8 cellular contexts compared by ENCODE assay signal in genomic region chr19:40348125-40348913, GRCh38. TPM values are rescaled to one million over a fixed set of nuclear protein-coding genes. Genes with fewer than 3 reads are reported as not detected.
DNase-seq lines count a peak whose midpoint lies in the region; ATAC-seq and TF ChIP-seq lines count a peak whose summit lies in the region.

TSS of gene C19orf47 (minus strand) at chr19:40348397. CDS start at chr19:40341857, 6,540 bp downstream.
A gene with protein sequence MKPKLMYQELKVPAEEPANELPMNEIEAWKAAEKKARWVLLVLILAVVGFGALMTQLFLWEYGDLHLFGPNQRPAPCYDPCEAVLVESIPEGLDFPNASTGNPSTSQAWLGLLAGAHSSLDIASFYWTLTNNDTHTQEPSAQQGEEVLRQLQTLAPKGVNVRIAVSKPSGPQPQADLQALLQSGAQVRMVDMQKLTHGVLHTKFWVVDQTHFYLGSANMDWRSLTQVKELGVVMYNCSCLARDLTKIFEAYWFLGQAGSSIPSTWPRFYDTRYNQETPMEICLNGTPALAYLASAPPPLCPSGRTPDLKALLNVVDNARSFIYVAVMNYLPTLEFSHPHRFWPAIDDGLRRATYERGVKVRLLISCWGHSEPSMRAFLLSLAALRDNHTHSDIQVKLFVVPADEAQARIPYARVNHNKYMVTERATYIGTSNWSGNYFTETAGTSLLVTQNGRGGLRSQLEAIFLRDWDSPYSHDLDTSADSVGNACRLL (plus strand): TSS chr19:40348695. CDS start chr19:40366484, 17,789 bp downstream.

- POLR2A ChIA-PET in IMR-90 (lab: Charles Lee; ENCODE audit: unreplicated experiment), result interaction anchor here (0.6 to 1.0 kb wide), 2 partner anchors 17 to 41 kb away, joined by 3 to 16 read pairs; no protein-coding TSS in a partner anchor

- DNase-seq in DMS 273 (lab: John Stamatoyannopoulos, UW; ENCODE audit: unreplicated experiment), result peak; percentile 100
- DNase-seq in IMR-90, result peak; percentile 99
- peak; percentile 100 for DNase-seq in OCI-M1 (lab: John Stamatoyannopoulos, UW)
- DNase-seq in activated T-cell treated with anti-CD3 and anti-CD28 coated beads for 24 hours (ENCODE audit: low read depth), result peak; percentile 98
- peak; percentile 100 for DNase-seq in epidermal melanocyte (ENCODE audit: insufficient read length, low spot score)
- peak; percentile 93 to 97 for DNase-seq in stimulated activated CD8-positive, alpha-beta memory T cell treated with anti-CD3 and anti-CD28 coated beads, Interleukin-4, amount 100 ng/mL, for 1 hour (ENCODE audit: low read depth in 2 of 2, low spot score in 1 of 2)

- H2AFZ ChIP-seq in IMR-90 (replicated peaks; ENCODE audit: low read length, poor library complexity), result peak within 1 kb of the TSS; percentile 96

- peak; percentile 69 for TF ChIP-seq POLR2A in IMR-90 (IDR thresholded peaks at IDR 0.05; ENCODE audit: low read depth, low read length)

- TF ChIP-seq RAD21 in IMR-90 (IDR thresholded peaks at IDR 0.05; ENCODE audit: low read length), result no peak

- intact Hi-C loops in IMR-90 (cut with micrococcal nuclease), result loop anchor here (2.0 to 5.0 kb wide), 3 partner anchors 72 to 249 kb away; partner anchors contain the start of gene SERTAD3

- CTCF ChIA-PET in IMR-90 (lab: Yijun Ruan, JAX), result interaction anchor here (0.5 to 0.6 kb wide), 2 partner anchors 112 to 176 kb away, joined by 4 read pairs; no protein-coding TSS in a partner anchor

- H3K9me3 ChIP-seq in IMR-90 (ENCODE audit: control insufficient read depth, insufficient read depth, low read length) (no peaks in the 10 kb centered on the region), mononuclear cell (ENCODE audit: low read depth, low read length) (no peaks in the 10 kb centered on the region)

- H3K4me1 ChIP-seq in IMR-90 (ENCODE audit: control insufficient read depth, insufficient read depth, low read length) (peaks cover 4% of the 10 kb centered on the region; the same call in 1 of the 2 replicates), mononuclear cell (ENCODE audit: insufficient read depth, low read length) (peaks cover 21% of the 10 kb centered on the region)

- peak within 1 kb of the TSS; percentile 89 to 95 for H4K8ac ChIP-seq in IMR-90 (ENCODE audit: low read depth in 2 of 2, low read length in 2 of 2)

- peak within 1 kb of the TSS; percentile 63 for H3K27ac ChIP-seq in IMR-90 (ENCODE audit: insufficient read depth, low read length)

- peak within 1 kb of the TSS; percentile 17; the same call in 1 of the 2 replicates for H2BK120ac ChIP-seq in IMR-90 (ENCODE audit: low read depth, low read length)

- H3K4me3 ChIP-seq in IMR-90 (ENCODE audit: insufficient read depth, low read depth, low read length), result peak within 1 kb of the TSS; percentile 70
- peak within 1 kb of the TSS; percentile 76 for H3K4me3 ChIP-seq in mononuclear cell (ENCODE audit: low read length)

- peak within 1 kb of the TSS; percentile 99 for H3K23ac ChIP-seq in IMR-90 (ENCODE audit: low read depth, low read length)

- in situ Hi-C loops in IMR-90 (cut with MboI; ENCODE audit: low sequenced_read_pairs), result no loop called here

- no peak within 1 kb of the TSS for H2BK20ac ChIP-seq in IMR-90 (ENCODE audit: low read depth, low read length)

- peak within 1 kb of the TSS; percentile 98 for H2AK9ac ChIP-seq in IMR-90 (replicated peaks; ENCODE audit: low read depth, low read length, poor library complexity)

- H4K20me1 ChIP-seq in IMR-90 (ENCODE audit: insufficient read depth, low read length), result no peaks in the 10 kb centered on the region

- 0% methylated on average over 6 of the region's 77 CpGs; no CpG with 5 or more reads in 1 of the 2 experiments for WGBS in IMR-90 (ENCODE audit: extremely low coverage in 2 of 2, insufficient read length in 1 of 2), 2 experiments

- peaks cover 10% of the 10 kb centered on the region for H3K9me1 ChIP-seq in IMR-90 (ENCODE audit: insufficient read depth, low read length)

- peak within 1 kb of the TSS; percentile 95 for H3K4me2 ChIP-seq in IMR-90 (ENCODE audit: low read depth, low read length)

- no peak for TF ChIP-seq CTCF in IMR-90 (conservative IDR thresholded peaks at IDR 0.05; ENCODE audit: low read depth, low read length)

- H3K4ac ChIP-seq in IMR-90 (ENCODE audit: low read depth, low read length), result peak within 1 kb of the TSS; percentile 83

- peak within 1 kb of the TSS; percentile 88 for H2AK5ac ChIP-seq in IMR-90 (ENCODE audit: low read depth, low read length)

- peak within 1 kb of the TSS; percentile 38 for H4K91ac ChIP-seq in IMR-90 (ENCODE audit: insufficient read depth, low read depth, low read length)

- peak within 1 kb of the TSS; percentile 93 for H3K9ac ChIP-seq in IMR-90 (ENCODE audit: low read depth, low read length)

- H3K27me3 ChIP-seq in IMR-90 (ENCODE audit: control insufficient read depth, insufficient read depth, low read length) (no peaks in the 10 kb centered on the region), mononuclear cell (ENCODE audit: insufficient read depth, low read length) (no peaks in the 10 kb centered on the region)

- dilution Hi-C loops in IMR-90 (cut with HindIII; ENCODE audit: low sequenced_read_pairs, unreplicated experiment), result no loop called here

- peaks cover 5% of the 10 kb centered on the region for H3K36me3 ChIP-seq in IMR-90 (ENCODE audit: control insufficient read depth, insufficient read depth, low read length)

- ATAC-seq in GM21528 (IDR thresholded peaks at IDR 0.05; ENCODE audit: low FRiP score, unreplicated experiment) (peak; percentile 91), IMR-90 (ENCODE audit: low read depth) (peak; percentile 97)

- no peak within 1 kb of the TSS for H3K18ac ChIP-seq in IMR-90 (ENCODE audit: low read depth, low read length)

- H3K79me1 ChIP-seq in IMR-90 (ENCODE audit: low read depth in 1 of 2, low read length in 2 of 2), result peaks cover 27 to 52% of the 10 kb centered on the region in 2 experiments

- H4K5ac ChIP-seq in IMR-90 (ENCODE audit: low read depth, low read length), result peak within 1 kb of the TSS; percentile 43

- peak within 1 kb of the TSS; percentile 95 for H3K56ac ChIP-seq in IMR-90 (ENCODE audit: extremely low read depth, insufficient read depth, low read length)

- peak within 1 kb of the TSS; percentile 24; the same call in 1 of the 3 replicates for H2BK15ac ChIP-seq in IMR-90 (ENCODE audit: low read depth, low read length)

- peak within 1 kb of the TSS; percentile 57 for H2BK5ac ChIP-seq in IMR-90 (ENCODE audit: low read depth, low read length, poor library complexity, severe bottlenecking)

- BruUV-seq in IMR-90 (replicated peaks; lab: Mats Ljungman, UMichigan), result no TSS peak

- H3K14ac ChIP-seq in IMR-90 (replicated peaks; ENCODE audit: low read depth, low read length), result peak within 1 kb of the TSS; percentile 97

TF ChIP-seq in IMR-90, 13 proteins besides CTCF, POLR2A, EP300 and RAD21:
- TF ChIP-seq RCOR1 (IDR thresholded peaks at IDR 0.05; ENCODE audit: insufficient replicate concordance, low read length) (peak; percentile 84), MAZ (IDR thresholded peaks at IDR 0.05; ENCODE audit: borderline replicate concordance, low read depth, low read length) (peak; percentile 94; the same call in 1 of the 2 replicates), MAFK (IDR thresholded peaks at IDR 0.05; ENCODE audit: low read depth, low read length) (no peak), BHLHE40 (IDR thresholded peaks at IDR 0.05; ENCODE audit: low read depth, low read length) (peak; percentile 96), FOS (IDR thresholded peaks at IDR 0.05; ENCODE audit: low read depth, low read length) (peak; percentile 86)
- TF ChIP-seq, protein P1, sequence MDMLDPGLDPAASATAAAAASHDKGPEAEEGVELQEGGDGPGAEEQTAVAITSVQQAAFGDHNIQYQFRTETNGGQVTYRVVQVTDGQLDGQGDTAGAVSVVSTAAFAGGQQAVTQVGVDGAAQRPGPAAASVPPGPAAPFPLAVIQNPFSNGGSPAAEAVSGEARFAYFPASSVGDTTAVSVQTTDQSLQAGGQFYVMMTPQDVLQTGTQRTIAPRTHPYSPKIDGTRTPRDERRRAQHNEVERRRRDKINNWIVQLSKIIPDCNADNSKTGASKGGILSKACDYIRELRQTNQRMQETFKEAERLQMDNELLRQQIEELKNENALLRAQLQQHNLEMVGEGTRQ (IDR thresholded peaks at IDR 0.05; ENCODE audit: low read depth, low read length), result peak; percentile 100
TF ChIP-seq in IMR-90: peak in this region for 5.

RNA-seq across cellular contexts. Expression of gene C19orf47, which starts in this region (rescaled TPM):
- total RNA-seq in IMR-90 (2012; rRNA removed) (3.6 and 4.4 TPM in 2 replicates), mononuclear cell (4.7 TPM)
- polyA plus RNA-seq in IMR-90 (2012; rRNA removed), result 16.3 and 24.4 TPM in 2 replicates
- 6.8 and 13.8 TPM in 2 replicates for polyA plus RNA-seq in IMR-90 (2012; cell fraction: cytosol; rRNA removed)
- polyA plus RNA-seq in IMR-90 (2012; cell fraction: nucleus; rRNA removed; ENCODE audit: low replicate concordance), result 15.2 and 20.0 TPM in 2 replicates

RNA-seq across cellular contexts. Expression of the second gene that starts in this region (rescaled TPM):
- total RNA-seq in IMR-90 (2012; rRNA removed) (117 and 120 TPM in 2 replicates), mononuclear cell (119 TPM)
- polyA plus RNA-seq in IMR-90 (2012; rRNA removed), result 665 and 732 TPM in 2 replicates
- 939 and 1,304 TPM in 2 replicates for polyA plus RNA-seq in IMR-90 (2012; cell fraction: cytosol; rRNA removed)
- polyA plus RNA-seq in IMR-90 (2012; cell fraction: nucleus; rRNA removed; ENCODE audit: low replicate concordance), result 308 and 790 TPM in 2 replicates

Comparison
In these comparisons a context has a peak if more than half of its experiments do, and no peak if none do; other contexts are left out.
1. Peak in every context shown above with its lines: DNase-seq, ATAC-seq, H3K4me3 ChIP-seq and H3K27ac ChIP-seq.